8 cellular contexts compared by ENCODE assay signal in genomic region chr11:95788921-95789505, GRCh38. TPM values are rescaled to one million over a fixed set of nuclear protein-coding genes. Genes with fewer than 3 reads are reported as not detected.
DNase-seq lines count a peak whose midpoint lies in the region; ATAC-seq and TF ChIP-seq lines count a peak whose summit lies in the region.

No MANE protein-coding gene starts in this region.

- peak overlapping the region; percentile 91 for H3K4me3 ChIP-seq in colonic mucosa

- intact Hi-C loops in colonic mucosa (cut with DNase I): loop anchor here (10.0 kb wide), 1 partner anchor 814 kb away; the partner anchor contains the start of genes CWC15 and KDM4D

- no peaks in the 10 kb centered on the region for H3K27me3 Mint-ChIP-seq in stimulated activated naive B cell treated with anti-CD40 and anti-IgM and Interleukin-4, amounts not matched to agents 10 μg/mL and 1 μg/mL and 100 μg/mL, for 72 hours

- H3K4me1 Mint-ChIP-seq in stimulated activated naive B cell treated with anti-CD40 and anti-IgM and Interleukin-4, amounts not matched to agents 10 μg/mL and 1 μg/mL and 100 μg/mL, for 72 hours: peaks cover 17 to 44% of the 10 kb centered on the region in 2 donors

- H3K9me3 ChIP-seq in colonic mucosa: no peaks in the 10 kb centered on the region

- no peak for ATAC-seq in stimulated activated naive B cell treated with anti-CD40 and anti-IgM and Interleukin-4, amounts not matched to agents 10 μg/mL and 1 μg/mL and 100 μg/mL, for 72 hours (replicated peaks)

- H3K9ac ChIP-seq in colonic mucosa (ENCODE audit: low read depth in 2 of 2, low read length in 2 of 2): peak overlapping the region; percentile 79 to 86

- TF ChIP-seq CTCF in colonic mucosa (IDR thresholded peaks at IDR 0.05): no peak

- H3K27me3 ChIP-seq in colonic mucosa: no peaks in the 10 kb centered on the region

- H3K36me3 Mint-ChIP-seq in stimulated activated naive B cell treated with anti-CD40 and anti-IgM and Interleukin-4, amounts not matched to agents 10 μg/mL and 1 μg/mL and 100 μg/mL, for 72 hours: peaks cover 21 to 35% of the 10 kb centered on the region in 2 donors

- H3K36me3 ChIP-seq in colonic mucosa: no peaks in the 10 kb centered on the region

- peak; percentile 53 for DNase-seq in NCI-H2227 (lab: John Stamatoyannopoulos, UW; ENCODE audit: unreplicated experiment)
- no peak for DNase-seq in NCI-H2227 treated with DMSO at 0.1 percent for 48 hours (lab: John Stamatoyannopoulos, UW)
- peak; percentile 20 for DNase-seq in HS-27A (ENCODE audit: low read depth)
- peak; percentile 21 for DNase-seq in T follicular helper cell (ENCODE audit: low read depth)
- DNase-seq in colonic mucosa: no peak
- DNase-seq in lung microvascular endothelial cell (ENCODE audit: low read depth in 2 of 2): peak; percentile 47 to 56
- DNase-seq in stimulated activated naive B cell treated with anti-CD40 and anti-IgM and Interleukin-4, amounts not matched to agents 10 μg/mL and 1 μg/mL and 100 μg/mL, for 72 hours: no peak
- no peak for DNase-seq in AML-193 (lab: John Stamatoyannopoulos, UW)

- no peaks in the 10 kb centered on the region for H3K4me1 ChIP-seq in colonic mucosa

- no peaks in the 10 kb centered on the region for H3K9me3 Mint-ChIP-seq in stimulated activated naive B cell treated with anti-CD40 and anti-IgM and Interleukin-4, amounts not matched to agents 10 μg/mL and 1 μg/mL and 100 μg/mL, for 72 hours

- H3K4me3 Mint-ChIP-seq in stimulated activated naive B cell treated with anti-CD40 and anti-IgM and Interleukin-4, amounts not matched to agents 10 μg/mL and 1 μg/mL and 100 μg/mL, for 72 hours: peak overlapping the region; percentile 95 to 99

- peak overlapping the region; percentile 100 for H3K27ac Mint-ChIP-seq in stimulated activated naive B cell treated with anti-CD40 and anti-IgM and Interleukin-4, amounts not matched to agents 10 μg/mL and 1 μg/mL and 100 μg/mL, for 72 hours

- H3K27ac ChIP-seq in colonic mucosa: peak overlapping the region; percentile 96

RNA-seq across cellular contexts. Expression of gene FAM76B, which starts 0.6 kb away (rescaled TPM):
- total RNA-seq in colonic mucosa (10 to 100 TPM; 17.5 to 22.1 TPM), lung microvascular endothelial cell (13.1 and 17.7 TPM in 2 replicates)

RNA-seq across cellular contexts. Expression of gene CEP57, which starts 1.3 kb away (rescaled TPM):
- total RNA-seq in colonic mucosa (10 to 100 TPM; 39.9 to 47.3 TPM), lung microvascular endothelial cell (20.6 and 24.2 TPM in 2 replicates)

Comparison
In these comparisons a context has a peak if more than half of its experiments do, and no peak if none do; other contexts are left out.
1. DNase-seq: peak in NCI-H2227 (single experiment), HS-27A (single experiment), T follicular helper cell (single experiment) and lung microvascular endothelial cell (2 of 2); none in NCI-H2227 treated with DMSO at 0.1 percent for 48 hours (single experiment), colonic mucosa (single experiment), stimulated activated naive B cell treated with anti-CD40 and anti-IgM and Interleukin-4, amounts not matched to agents 10 μg/mL and 1 μg/mL and 100 μg/mL, for 72 hours (single experiment) and AML-193 (0 of 2).